1 cellular context compared by ENCODE assay signal in the genomic region with DNA sequence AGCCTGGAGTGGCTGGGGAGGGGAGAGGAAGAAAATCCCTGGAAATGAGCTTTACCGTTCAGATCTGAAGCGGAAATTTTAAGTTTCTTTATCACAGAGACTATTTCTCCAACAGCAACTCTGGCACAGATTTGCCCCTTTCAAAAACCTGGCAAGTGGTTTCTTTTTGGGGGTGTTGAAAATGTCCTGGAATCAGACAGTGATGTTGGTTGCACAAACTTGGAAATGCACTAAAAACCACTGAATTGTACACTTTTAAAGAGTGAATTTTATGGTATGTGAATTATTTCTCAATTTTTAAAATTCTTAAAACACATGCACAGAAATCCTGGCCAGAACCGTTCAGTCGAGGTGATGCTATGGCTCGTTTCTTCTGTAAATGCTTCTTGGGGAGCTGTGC.
TF ChIP-seq lines count a peak whose summit lies in the region.

No MANE protein-coding gene starts in this region.

TF ChIP-seq in HCT116, 20 proteins besides CTCF, POLR2A, EP300 and RAD21:
- TF ChIP-seq, protein P1, sequence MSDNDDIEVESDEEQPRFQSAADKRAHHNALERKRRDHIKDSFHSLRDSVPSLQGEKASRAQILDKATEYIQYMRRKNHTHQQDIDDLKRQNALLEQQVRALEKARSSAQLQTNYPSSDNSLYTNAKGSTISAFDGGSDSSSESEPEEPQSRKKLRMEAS (IDR thresholded peaks at IDR 0.05) = no peak
- TF ChIP-seq ZFX (IDR thresholded peaks at IDR 0.05) = no peak
- TF ChIP-seq ELF1 (IDR thresholded peaks at IDR 0.05; ENCODE audit: borderline replicate concordance, low read depth) = no peak
- TF ChIP-seq POLR2AphosphoS5 (IDR thresholded peaks at IDR 0.05; ENCODE audit: low read depth, low read length) = no peak
- no peak for TF ChIP-seq SIN3A (IDR thresholded peaks at IDR 0.05; ENCODE audit: low read depth)
- no peak for TF ChIP-seq EGR1 (IDR thresholded peaks at IDR 0.05; ENCODE audit: low read depth)
- TF ChIP-seq SP1 (IDR thresholded peaks at IDR 0.05; ENCODE audit: low read depth) = no peak
- no peak for TF ChIP-seq YY1 (IDR thresholded peaks at IDR 0.05; ENCODE audit: extremely low read depth, insufficient replicate concordance, low read depth, low read length)
- no peak for TF ChIP-seq SRF (IDR thresholded peaks at IDR 0.05; ENCODE audit: low read depth)
